In genomic region chr20:6112965-6113364, GRCh38 we compare ENCODE assay signal across 10 cellular contexts. TPM values are rescaled to one million over a fixed set of nuclear protein-coding genes. Genes with fewer than 3 reads are reported as not detected.
"Had no signal": no experiment of that assay in that cellular context is flagged by ENCODE, and none has a peak within 500 bp of the region (broad histone marks: within the 10 kb centered on the region; RNA-seq: fewer than 3 reads in every experiment).

No MANE protein-coding gene starts in this region.

RNA-seq across cellular contexts. Expression of gene LRRN4, which starts 59.1 kb away (rescaled TPM):
- total RNA-seq: colonic mucosa, dermis microvascular lymphatic vessel endothelial cell, endothelial cell of umbilical vein, esophagus mucosa, fibroblast of villous mesenchyme, gastrocnemius medialis, gastroesophageal sphincter had no signal
- polyA plus RNA-seq: endothelial cell of umbilical vein, fibroblast of lung, heart left ventricle, heart right ventricle had no signal
